Comparison of ENCODE assay signal across 1 cellular context in the genomic region with DNA sequence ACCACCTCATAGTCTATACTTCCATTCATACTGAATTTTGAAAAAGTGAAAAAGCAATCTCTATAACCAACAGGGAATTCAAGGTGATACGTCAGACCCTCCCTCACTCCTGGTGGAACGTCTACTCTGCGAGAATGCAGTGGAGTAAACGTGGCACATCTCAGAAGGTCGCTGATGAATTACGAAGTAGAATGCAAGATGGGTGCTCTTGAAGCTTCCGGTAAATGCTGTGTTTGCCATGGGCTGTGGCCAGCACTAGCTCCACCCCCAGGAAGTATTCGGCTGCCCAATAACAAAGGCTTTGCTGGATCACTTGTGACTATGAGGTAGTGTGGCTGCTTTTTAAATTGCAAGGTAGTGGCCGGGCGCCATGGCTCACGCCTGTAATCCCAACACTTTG.
TF ChIP-seq lines count a peak whose summit lies in the region.

No MANE protein-coding gene starts in this region.

TF ChIP-seq in GM23338, 12 proteins besides CTCF, POLR2A, EP300 and RAD21 (continued from another document):
- TF ChIP-seq STAT1 (IDR thresholded peaks at IDR 0.05; ENCODE audit: unreplicated experiment) (no peak), ZNF331 (CRISPR knock-in tag; IDR thresholded peaks at IDR 0.05; ENCODE audit: low read depth) (no peak)
